8 cellular contexts compared by ENCODE assay signal in the genomic region with DNA sequence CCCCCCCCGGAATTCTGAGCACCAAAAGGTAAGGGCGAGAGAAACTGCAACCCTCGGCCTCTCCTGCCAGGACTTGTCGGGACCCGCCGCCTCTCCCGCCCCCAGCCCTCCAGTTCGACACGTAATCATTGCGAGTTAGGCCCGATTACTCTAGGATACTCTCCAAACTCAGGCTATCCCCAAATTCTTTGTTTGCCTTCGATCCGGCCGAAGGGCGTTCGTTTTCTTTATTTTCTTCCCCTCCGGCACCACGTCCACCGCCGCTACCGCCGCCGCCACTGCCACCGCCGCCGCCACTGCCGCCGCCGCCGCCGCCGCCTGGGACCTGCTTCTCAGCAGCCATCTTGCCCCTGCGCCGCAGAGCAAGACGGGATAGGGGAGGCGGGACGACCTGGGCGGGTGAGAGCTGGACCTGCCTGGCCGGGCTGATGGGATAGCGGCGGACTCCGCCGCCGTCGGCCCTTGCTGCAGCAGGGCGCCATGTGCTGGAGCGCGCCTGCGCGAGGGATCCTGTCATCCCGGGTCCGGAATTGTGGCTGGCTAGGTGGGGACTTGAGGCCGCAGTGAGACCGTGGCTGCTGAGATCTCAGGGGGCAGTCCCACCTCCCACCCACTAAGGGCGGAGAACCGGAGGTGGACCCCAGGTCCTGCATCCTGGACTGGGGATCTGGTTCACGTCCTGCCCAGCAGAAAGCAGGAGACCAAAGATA. TPM values are rescaled to one million over a fixed set of nuclear protein-coding genes. Genes with fewer than 3 reads are reported as not detected.
A peak's percentile ranks its signal among the peaks of the same experiment; 100 is the strongest.
DNase-seq lines count a peak whose midpoint lies in the region; ATAC-seq and TF ChIP-seq lines count a peak whose summit lies in the region.

Gene SRP68, minus strand, starts transcription at position 369 of the 710 bp plus-strand sequence. Its CDS starts 26 bp downstream, at position 343.

- no peaks in the 10 kb centered on the region for H3K4me1 ChIP-seq in aorta (ENCODE audit: control insufficient read depth in 1 of 2, insufficient read depth in 2 of 2, low read length in 2 of 2)

- no peaks in the 10 kb centered on the region for H3K27me3 ChIP-seq in aorta (ENCODE audit: control insufficient read depth in 1 of 2, insufficient read depth in 2 of 2, low read length in 1 of 2)

- in situ Hi-C loops in GM13977 (cut with MboI; ENCODE audit: low pct_unique_long_range_greater_than_20kb, low sequenced_read_pairs, unreplicated experiment) (no loop called here), astrocyte of the cerebellum (cut with HindIII; ENCODE audit: low sequenced_read_pairs) (no loop called here)

- TF ChIP-seq CTCF in GM13977 (IDR thresholded peaks at IDR 0.05; ENCODE audit: extremely low read depth, insufficient read depth, missing control alignments) (no peak), astrocyte of the cerebellum (IDR thresholded peaks at IDR 0.05; ENCODE audit: low read depth, low read length, missing control alignments) (no peak)

- ATAC-seq in HG02885 (IDR thresholded peaks at IDR 0.05; ENCODE audit: poor library complexity, unreplicated experiment) (peak; percentile 96), aorta (ENCODE audit: low FRiP score) (peak; percentile 96)

- H3K27ac ChIP-seq in aorta (ENCODE audit: low read depth in 1 of 2, low read length in 2 of 2): no peak within 1 kb of the TSS

- intact Hi-C loops in aorta (cut with DNase I): no loop called here

- DNase-seq in GM13977 (ENCODE audit: low spot score): peak; percentile 97
- peak; percentile 92 to 94 for DNase-seq in NCI-H1930 (lab: John Stamatoyannopoulos, UW)
- peak; percentile 68 for DNase-seq in T-helper 9 cell
- peak; percentile 67 for DNase-seq in astrocyte of the cerebellum (ENCODE audit: low read depth)
- peak; percentile 97 for DNase-seq in hepatic stellate cell (ENCODE audit: low spot score)
- DNase-seq in renal cortical epithelial cell (ENCODE audit: low read depth): peak; percentile 87
- DNase-seq in aorta: peak; percentile 95 to 96

- H3K4me3 ChIP-seq in astrocyte of the cerebellum (ENCODE audit: low read depth, low read length) (peak within 1 kb of the TSS; percentile 77), aorta (ENCODE audit: low read length in 2 of 2) (peak within 1 kb of the TSS; percentile 29 to 52)

- peaks cover 0 to 1% of the 10 kb centered on the region in 2 donors for H3K36me3 ChIP-seq in aorta (ENCODE audit: control insufficient read depth in 1 of 2, insufficient read depth in 2 of 2, low read length in 1 of 2)

- no peaks in the 10 kb centered on the region for H3K9me3 ChIP-seq in aorta (ENCODE audit: control insufficient read depth, low read length)

- WGBS in aorta, 2 donors: 0% methylated on average over 51 to 57 of the region's 57 CpGs

RNA-seq across cellular contexts. Expression of gene SRP68, which starts in this region (rescaled TPM):
- total RNA-seq in renal cortical epithelial cell: 21.9 and 85.4 TPM in 2 replicates
- total RNA-seq in aorta: 10 to 100 TPM; 57.6 to 60.9 TPM
- 10 to 100 TPM; 35.1 to 41.8 TPM for polyA plus RNA-seq in aorta
